ENCODE assay signal across 1 cellular context in genomic region chr1:53957231-53957818, GRCh38.
TF ChIP-seq lines count a peak whose summit lies in the region.

No MANE protein-coding gene starts in this region.

TF ChIP-seq in GM12878, 131 proteins besides CTCF, POLR2A, EP300 and RAD21 (continued from another document):
- TF ChIP-seq, protein P1, sequence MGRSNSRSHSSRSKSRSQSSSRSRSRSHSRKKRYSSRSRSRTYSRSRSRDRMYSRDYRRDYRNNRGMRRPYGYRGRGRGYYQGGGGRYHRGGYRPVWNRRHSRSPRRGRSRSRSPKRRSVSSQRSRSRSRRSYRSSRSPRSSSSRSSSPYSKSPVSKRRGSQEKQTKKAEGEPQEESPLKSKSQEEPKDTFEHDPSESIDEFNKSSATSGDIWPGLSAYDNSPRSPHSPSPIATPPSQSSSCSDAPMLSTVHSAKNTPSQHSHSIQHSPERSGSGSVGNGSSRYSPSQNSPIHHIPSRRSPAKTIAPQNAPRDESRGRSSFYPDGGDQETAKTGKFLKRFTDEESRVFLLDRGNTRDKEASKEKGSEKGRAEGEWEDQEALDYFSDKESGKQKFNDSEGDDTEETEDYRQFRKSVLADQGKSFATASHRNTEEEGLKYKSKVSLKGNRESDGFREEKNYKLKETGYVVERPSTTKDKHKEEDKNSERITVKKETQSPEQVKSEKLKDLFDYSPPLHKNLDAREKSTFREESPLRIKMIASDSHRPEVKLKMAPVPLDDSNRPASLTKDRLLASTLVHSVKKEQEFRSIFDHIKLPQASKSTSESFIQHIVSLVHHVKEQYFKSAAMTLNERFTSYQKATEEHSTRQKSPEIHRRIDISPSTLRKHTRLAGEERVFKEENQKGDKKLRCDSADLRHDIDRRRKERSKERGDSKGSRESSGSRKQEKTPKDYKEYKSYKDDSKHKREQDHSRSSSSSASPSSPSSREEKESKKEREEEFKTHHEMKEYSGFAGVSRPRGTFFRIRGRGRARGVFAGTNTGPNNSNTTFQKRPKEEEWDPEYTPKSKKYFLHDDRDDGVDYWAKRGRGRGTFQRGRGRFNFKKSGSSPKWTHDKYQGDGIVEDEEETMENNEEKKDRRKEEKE (IDR thresholded peaks at IDR 0.05) = no peak
- TF ChIP-seq, protein P2, sequence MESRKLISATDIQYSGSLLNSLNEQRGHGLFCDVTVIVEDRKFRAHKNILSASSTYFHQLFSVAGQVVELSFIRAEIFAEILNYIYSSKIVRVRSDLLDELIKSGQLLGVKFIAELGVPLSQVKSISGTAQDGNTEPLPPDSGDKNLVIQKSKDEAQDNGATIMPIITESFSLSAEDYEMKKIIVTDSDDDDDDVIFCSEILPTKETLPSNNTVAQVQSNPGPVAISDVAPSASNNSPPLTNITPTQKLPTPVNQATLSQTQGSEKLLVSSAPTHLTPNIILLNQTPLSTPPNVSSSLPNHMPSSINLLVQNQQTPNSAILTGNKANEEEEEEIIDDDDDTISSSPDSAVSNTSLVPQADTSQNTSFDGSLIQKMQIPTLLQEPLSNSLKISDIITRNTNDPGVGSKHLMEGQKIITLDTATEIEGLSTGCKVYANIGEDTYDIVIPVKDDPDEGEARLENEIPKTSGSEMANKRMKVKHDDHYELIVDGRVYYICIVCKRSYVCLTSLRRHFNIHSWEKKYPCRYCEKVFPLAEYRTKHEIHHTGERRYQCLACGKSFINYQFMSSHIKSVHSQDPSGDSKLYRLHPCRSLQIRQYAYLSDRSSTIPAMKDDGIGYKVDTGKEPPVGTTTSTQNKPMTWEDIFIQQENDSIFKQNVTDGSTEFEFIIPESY (IDR thresholded peaks at IDR 0.05) = no peak
- no peak for TF ChIP-seq FOS (IDR thresholded peaks at IDR 0.05; ENCODE audit: borderline replicate concordance, extremely low read depth, insufficient read length)
- no peak for TF ChIP-seq NFIC (IDR thresholded peaks at IDR 0.05; ENCODE audit: low read depth, low read length)
- TF ChIP-seq YY1 (IDR thresholded peaks at IDR 0.05; ENCODE audit: low read depth, low read length) = no peak
- TF ChIP-seq NRF1 (conservative IDR thresholded peaks at IDR 0.05; ENCODE audit: low read depth, low read length) = no peak
- no peak for TF ChIP-seq SUPT20H (IDR thresholded peaks at IDR 0.05; ENCODE audit: borderline replicate concordance, control insufficient read depth, low read depth, low read length)
- TF ChIP-seq STAT3 (IDR thresholded peaks at IDR 0.05; ENCODE audit: low read depth, low read length) = no peak
- TF ChIP-seq SPI1 (IDR thresholded peaks at IDR 0.05; ENCODE audit: borderline replicate concordance, insufficient read depth, low read depth, low read length) = no peak
- TF ChIP-seq CBX5 (IDR thresholded peaks at IDR 0.05; ENCODE audit: low read depth) = no peak
- no peak for TF ChIP-seq HDAC6 (IDR thresholded peaks at IDR 0.05; ENCODE audit: unreplicated experiment)
